14 cellular contexts compared by ENCODE assay signal in the genomic region with DNA sequence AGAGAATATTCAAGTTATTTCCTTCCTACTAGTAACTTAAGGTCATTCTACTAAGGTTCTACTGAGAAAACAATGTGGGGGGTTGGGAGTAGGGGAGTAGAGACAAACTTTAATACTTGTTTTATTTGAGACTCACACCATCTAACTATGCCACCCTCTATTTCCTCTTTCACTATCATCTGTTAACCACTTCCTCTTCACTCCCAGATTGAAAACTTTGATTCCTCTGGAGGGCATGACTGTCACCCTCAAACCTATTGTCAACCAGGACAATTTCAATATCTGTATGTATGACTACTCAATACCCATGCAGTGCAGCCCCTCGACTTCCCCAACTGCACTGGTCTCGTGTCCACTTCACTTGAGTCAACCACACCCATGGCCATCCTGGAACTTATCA.
"Had no signal": no experiment of that assay in that cellular context is flagged by ENCODE, and none has a peak within 500 bp of the region (broad histone marks: within the 10 kb centered on the region; RNA-seq: fewer than 3 reads in every experiment).

No MANE protein-coding gene starts in this region.

- H3K27me3 ChIP-seq: tibial nerve, vagina had no signal

- H3K4me1 ChIP-seq: tibial nerve, vagina had no signal

- H3K9me3 ChIP-seq: tibial nerve, vagina had no signal

- H3K4me3 ChIP-seq: tibial nerve, vagina had no signal

- H3K4me3 Mint-ChIP-seq: activated CD8-positive, alpha-beta memory T cell treated with anti-CD3 and anti-CD28 coated beads, Interleukin-2, amount 10 ng/mL, durations not matched to agents 7 days and 5 days; activated naive CD4-positive, alpha-beta T cell treated with anti-CD3 and anti-CD28 coated beads for 36 hours; nephron progenitor cell had no signal

- H3K4me1 Mint-ChIP-seq: nephron progenitor cell had no signal

- H3K27ac ChIP-seq: epithelial cell of prostate, tibial nerve, vagina, WERI-Rb-1 had no signal

- DNase-seq: activated CD4-positive, alpha-beta T cell treated with anti-CD3 and anti-CD28 coated beads, Interleukin-2, amount 50 U/mL, for 48 hours; activated CD8-positive, alpha-beta memory T cell treated with anti-CD3 and anti-CD28 coated beads, Interleukin-2, amount 10 ng/mL, durations not matched to agents 7 days and 5 days; activated naive CD4-positive, alpha-beta T cell treated with anti-CD3 and anti-CD28 coated beads for 36 hours; activated T-cell treated with anti-CD3 and anti-CD28 coated beads, Interleukin-2, amount 50 U/mL, for 1 hour; dermis blood vessel endothelial cell; foreskin melanocyte; nephron progenitor cell; occipital lobe; stimulated activated naive CD4-positive, alpha-beta T cell; WERI-Rb-1 had no signal

- H3K36me3 Mint-ChIP-seq: activated CD8-positive, alpha-beta memory T cell treated with anti-CD3 and anti-CD28 coated beads, Interleukin-2, amount 10 ng/mL, durations not matched to agents 7 days and 5 days had no signal

- H3K27ac Mint-ChIP-seq: activated CD8-positive, alpha-beta memory T cell treated with anti-CD3 and anti-CD28 coated beads, Interleukin-2, amount 10 ng/mL, durations not matched to agents 7 days and 5 days; activated naive CD4-positive, alpha-beta T cell treated with anti-CD3 and anti-CD28 coated beads for 36 hours; activated T-helper 2 cell treated with anti-CD3 and anti-CD28 coated beads, Interferon-gamma antibody, Interleukin-2, Interleukin-4, amounts not matched to agents 10 μg/mL and 5 μg/mL and 100 μg/mL, durations not matched to agents 14 hours and 24 hours and 36 hours; nephron progenitor cell had no signal

- H3K9me3 Mint-ChIP-seq: activated naive CD4-positive, alpha-beta T cell treated with anti-CD3 and anti-CD28 coated beads for 36 hours; activated T-helper 2 cell treated with anti-CD3 and anti-CD28 coated beads, Interferon-gamma antibody, Interleukin-2, Interleukin-4, amounts not matched to agents 10 μg/mL and 5 μg/mL and 100 μg/mL, durations not matched to agents 14 hours and 24 hours and 36 hours; nephron progenitor cell had no signal

- ATAC-seq: activated CD8-positive, alpha-beta memory T cell treated with anti-CD3 and anti-CD28 coated beads, Interleukin-2, amount 10 ng/mL, durations not matched to agents 7 days and 5 days had no signal

- H3K36me3 ChIP-seq: tibial nerve, vagina, WERI-Rb-1 had no signal
